ENCODE assay signal across 8 cellular contexts in genomic region chr11:102346748-102347525, GRCh38. TPM values are rescaled to one million over a fixed set of nuclear protein-coding genes. Genes with fewer than 3 reads are reported as not detected.
DNase-seq lines count a peak whose midpoint lies in the region; ATAC-seq and TF ChIP-seq lines count a peak whose summit lies in the region.

Gene BIRC2, plus strand, starts transcription at chr11:102347214. Its CDS starts 2,641 bp downstream, at chr11:102349855.

- no peaks in the 10 kb centered on the region for H3K27me3 Mint-ChIP-seq in natural killer cell (ENCODE audit: low read depth in 2 of 2)

- peak within 1 kb of the TSS; percentile 97 to 99 for H3K27ac Mint-ChIP-seq in natural killer cell

- peak within 1 kb of the TSS; percentile 84 for H3K4me2 ChIP-seq in KMS-11

- peaks cover 43 to 50% of the 10 kb centered on the region in 2 donors for H3K4me1 Mint-ChIP-seq in natural killer cell

- H3K9ac ChIP-seq in KMS-11: peak within 1 kb of the TSS; percentile 84

- peaks cover 6% of the 10 kb centered on the region for H3K36me3 Mint-ChIP-seq in natural killer cell

- peak within 1 kb of the TSS; percentile 82 for H2AFZ ChIP-seq in KMS-11 (ENCODE audit: low read depth)

- H3K4me3 ChIP-seq in KMS-11 (IDR thresholded peaks at IDR 0.05; ENCODE audit: insufficient read depth, low read depth, low read length) (no peak within 1 kb of the TSS), fibroblast of mammary gland (ENCODE audit: control insufficient read depth, low read depth, low read length) (peak within 1 kb of the TSS; percentile 87)

- peak within 1 kb of the TSS; percentile 98 for H3K4me3 Mint-ChIP-seq in natural killer cell

- no peaks in the 10 kb centered on the region for H3K27me3 ChIP-seq in KMS-11 (ENCODE audit: insufficient read depth, low read depth)

- peak; percentile 91 for DNase-seq in EH (ENCODE audit: low read depth)
- DNase-seq in RPMI7951 (ENCODE audit: low read depth): peak; percentile 90
- peak; percentile 90 to 91 for DNase-seq in activated T-helper 1 cell treated with anti-CD3 and anti-CD28 coated beads, Interleukin-2, amount 50 U/mL, for 16 hours (ENCODE audit: low read depth in 1 of 2, low spot score in 1 of 2)
- peak; percentile 87 for DNase-seq in fibroblast of mammary gland (ENCODE audit: low read depth)
- peak; percentile 96 for DNase-seq in natural killer cell
- DNase-seq in stimulated activated naive CD8-positive, alpha-beta T cell treated with anti-CD3 and anti-CD28 coated beads, Interleukin-15, Interleukin-2, amounts not matched to agents 100 U/mL and 50 U/mL, for 24 hours: peak; percentile 99

- TF ChIP-seq CTCF in KMS-11 (conservative IDR thresholded peaks at IDR 0.05; ENCODE audit: low read depth, low read length) (peak; percentile 52), fibroblast of mammary gland (conservative IDR thresholded peaks at IDR 0.05; ENCODE audit: control insufficient read depth, insufficient read depth, low read depth, low read length) (peak; percentile 41), natural killer cell (IDR thresholded peaks at IDR 0.05) (peak; percentile 67)

- ATAC-seq in GM21737 (IDR thresholded peaks at IDR 0.05; ENCODE audit: unreplicated experiment) (peak; percentile 85), natural killer cell (peak; percentile 82 to 94 (median 82))
- peak; percentile 94 for ATAC-seq in stimulated activated naive CD8-positive, alpha-beta T cell treated with anti-CD3 and anti-CD28 coated beads, Interleukin-15, Interleukin-2, amounts not matched to agents 100 U/mL and 50 U/mL, for 24 hours

- peak within 1 kb of the TSS; percentile 92 for H3K27ac ChIP-seq in KMS-11

- peaks cover 27% of the 10 kb centered on the region; the same call in 1 of the 2 replicates for H3K79me2 ChIP-seq in KMS-11 (ENCODE audit: insufficient read depth, low read depth)

- no peaks in the 10 kb centered on the region for H4K20me1 ChIP-seq in KMS-11 (ENCODE audit: insufficient read depth)

- peaks cover 24% of the 10 kb centered on the region for H3K4me1 ChIP-seq in KMS-11 (ENCODE audit: low read depth, poor library complexity, severe bottlenecking)

- H3K9me3 Mint-ChIP-seq in natural killer cell: no peaks in the 10 kb centered on the region

- no peaks in the 10 kb centered on the region for H3K36me3 ChIP-seq in KMS-11 (ENCODE audit: insufficient read depth)

- intact Hi-C loops in natural killer cell (cut with micrococcal nuclease): loop anchor here (1.0 to 2.0 kb wide), 3 partner anchors 30 to 106 kb away; partner anchors contain the start of genes BIRC3 and TMEM123

RNA-seq across cellular contexts. Expression of gene BIRC2, which starts in this region (rescaled TPM):
- total RNA-seq in RPMI7951 (2014; rRNA removed; shearing (Covaris generic)): 79.0 and 98.2 TPM in 2 replicates
- 100 to 1,000 TPM in 2 of 3 donors, 10 to 100 TPM in 1; 92.2 to 146 (median 111) TPM for total RNA-seq in natural killer cell
